25 cellular contexts compared by ENCODE assay signal in the genomic region with DNA sequence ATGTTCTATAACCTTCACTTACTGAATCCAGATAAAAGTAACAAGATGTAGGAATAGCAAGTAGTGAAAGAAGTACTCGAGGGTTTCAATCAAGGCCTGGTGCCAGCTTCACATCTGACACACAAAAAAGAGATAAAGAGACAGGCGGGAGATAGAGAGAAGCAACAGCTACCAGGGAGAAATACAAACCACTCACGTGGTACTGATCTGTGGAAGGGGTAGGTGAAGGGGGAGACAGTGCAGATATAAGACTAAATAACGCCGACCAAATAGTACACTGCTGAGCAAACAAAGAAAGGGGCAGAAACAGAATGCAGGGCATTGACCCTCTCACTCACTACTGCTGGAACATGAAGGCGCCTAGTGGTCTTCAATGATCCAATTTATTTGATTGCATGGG.
"Had no signal": no experiment of that assay in that cellular context is flagged by ENCODE, and none has a peak within 500 bp of the region (broad histone marks: within the 10 kb centered on the region; RNA-seq: fewer than 3 reads in every experiment).

No MANE protein-coding gene starts in this region.

- H3K9me3 ChIP-seq: adrenal gland, body of pancreas had no signal

- H3K27ac ChIP-seq: adrenal gland, body of pancreas, coronary artery, dorsolateral prefrontal cortex had no signal

- H3K27me3 ChIP-seq: adrenal gland, body of pancreas, dorsolateral prefrontal cortex had no signal

- DNase-seq: activated CD4-positive, alpha-beta memory T cell treated with anti-CD3 and anti-CD28 coated beads for 36 hours; activated CD4-positive, alpha-beta T cell treated with anti-CD3 and anti-CD28 coated beads for 36 hours; activated CD4-positive, alpha-beta T cell treated with anti-CD3 and anti-CD28 coated beads, Interleukin-2, amount 10 ng/mL, durations not matched to agents 24 days and 14 days; activated CD4-positive, CD25-positive, alpha-beta regulatory T cell; activated CD4-positive, CD25-positive, alpha-beta regulatory T cell treated with anti-CD3 and anti-CD28 coated beads, Interleukin-2, amount 50 U/mL, for 72 hours; activated CD8-positive, alpha-beta memory T cell treated with anti-CD3 and anti-CD28 coated beads, Interleukin-2, amount 10 ng/mL, durations not matched to agents 7 days and 5 days; activated CD8-positive, alpha-beta memory T cell treated with anti-CD3 and anti-CD28 coated beads, Interleukin-2, amount 50 U/mL, for 4 hours; activated CD8-positive, alpha-beta T cell treated with anti-CD3 and anti-CD28 coated beads, Interleukin-2, amount 10 ng/mL, durations not matched to agents 7 days and 5 days; activated effector memory CD4-positive, alpha-beta T cell treated with anti-CD3 and anti-CD28 coated beads, Interleukin-2, amount 50 U/mL, for 16 hours; activated naive CD4-positive, alpha-beta T cell treated with anti-CD3 and anti-CD28 coated beads for 36 hours; activated naive CD8-positive, alpha-beta T cell treated with anti-CD3 and anti-CD28 coated beads for 36 hours; activated naive CD8-positive, alpha-beta T cell treated with anti-CD3 and anti-CD28 coated beads, Interleukin-2, amount 50 U/mL, for 24 hours; activated T-cell treated with anti-CD3 and anti-CD28 coated beads, Interleukin-2, amount 50 U/mL, for 1 hour; activated T-cell treated with anti-CD3 and anti-CD28 coated beads, Interleukin-2, amount 50 U/mL, for 48 hours; adrenal gland; amygdala; aorta; body of pancreas; dorsolateral prefrontal cortex; effector memory CD4-positive, alpha-beta T cell; endodermal cell; foreskin fibroblast; T-helper 2 cell had no signal

- H3K4me3 ChIP-seq: adrenal gland, body of pancreas, coronary artery, dorsolateral prefrontal cortex had no signal

- H3K36me3 ChIP-seq: adrenal gland had no signal

- ATAC-seq: activated CD4-positive, alpha-beta T cell treated with anti-CD3 and anti-CD28 coated beads for 36 hours; activated CD8-positive, alpha-beta memory T cell treated with anti-CD3 and anti-CD28 coated beads, Interleukin-2, amount 10 ng/mL, durations not matched to agents 7 days and 5 days; activated CD8-positive, alpha-beta T cell treated with anti-CD3 and anti-CD28 coated beads, Interleukin-2, amount 10 ng/mL, durations not matched to agents 7 days and 5 days; activated naive CD8-positive, alpha-beta T cell treated with anti-CD3 and anti-CD28 coated beads, Interleukin-2, amount 50 U/mL, for 24 hours; body of pancreas; esophagus mucosa had no signal

- H3K4me1 ChIP-seq: adrenal gland, body of pancreas had no signal
